1 cellular context compared by ENCODE assay signal in genomic region chr17:979539-980405, GRCh38.
TF ChIP-seq lines count a peak whose summit lies in the region.

Gene NXN, minus strand, starts transcription at chr17:979776.

TF ChIP-seq in Ishikawa, 13 proteins besides CTCF, POLR2A, EP300 and RAD21 (continued from another document):
- TF ChIP-seq MAX (IDR thresholded peaks at IDR 0.05) (peak; percentile 21; the same call in 1 of the 2 replicates), FOXM1 (IDR thresholded peaks at IDR 0.05; ENCODE audit: borderline replicate concordance, low read depth) (no peak), EGR1 (IDR thresholded peaks at IDR 0.05) (peak; percentile 22; the same call in 1 of the 2 replicates), TAF1 (IDR thresholded peaks at IDR 0.05; ENCODE audit: low read depth) (peak; percentile 34; the same call in 1 of the 2 replicates), CEBPB (IDR thresholded peaks at IDR 0.05) (no peak)
TF ChIP-seq in Ishikawa: peak in this region for 4.
